ENCODE assay signal across 8 cellular contexts in genomic region chr13:39037410-39037879, GRCh38. TPM values are rescaled to one million over a fixed set of nuclear protein-coding genes. Genes with fewer than 3 reads are reported as not detected.
DNase-seq lines count a peak whose midpoint lies in the region; ATAC-seq, FAIRE-seq and TF ChIP-seq lines count a peak whose summit lies in the region.

No MANE protein-coding gene starts in this region.

- H3K4me3 ChIP-seq in bronchial epithelial cell (ENCODE audit: low read depth, low read length) (peak overlapping the region; percentile 91), mucosa of descending colon (peak overlapping the region; percentile 81)

- H3K4me1 ChIP-seq in mucosa of descending colon (ENCODE audit: low read depth): peaks cover 21% of the 10 kb centered on the region

- H3K9me3 ChIP-seq in mucosa of descending colon: no peaks in the 10 kb centered on the region

- no peaks in the 10 kb centered on the region for H3K27me3 ChIP-seq in bronchial epithelial cell (ENCODE audit: control insufficient read depth, insufficient read depth, low read length)

- H3K36me3 ChIP-seq in bronchial epithelial cell (ENCODE audit: control insufficient read depth, insufficient read depth, low read length) (no peaks in the 10 kb centered on the region), mucosa of descending colon (ENCODE audit: low read depth) (no peaks in the 10 kb centered on the region)

- ATAC-seq in GM21529 (IDR thresholded peaks at IDR 0.05; ENCODE audit: unreplicated experiment) (peak; percentile 28), mucosa of descending colon (peak; percentile 70), HG03520 (IDR thresholded peaks at IDR 0.05; ENCODE audit: unreplicated experiment) (no peak)

- TF ChIP-seq CTCF in bronchial epithelial cell (IDR thresholded peaks at IDR 0.05; ENCODE audit: insufficient read depth, low read length, severe bottlenecking) (peak; percentile 26), mucosa of descending colon (IDR thresholded peaks at IDR 0.05) (no peak)

- peak; percentile 25 for DNase-seq in ELR (ENCODE audit: low read depth)
- DNase-seq in NCI-H128 (lab: John Stamatoyannopoulos, UW; ENCODE audit: unreplicated experiment): peak; percentile 69
- DNase-seq in bronchial epithelial cell (ENCODE audit: low read depth): no peak
- no peak for DNase-seq in mucosa of descending colon
- no peak for DNase-seq in globus pallidus (ENCODE audit: low spot score)
- DNase-seq in mesenteric fat pad (ENCODE audit: low spot score): no peak

- intact Hi-C loops in mucosa of descending colon (cut with DNase I, micrococcal nuclease): no loop called here

- no peak for FAIRE-seq in bronchial epithelial cell (lab: Jason Lieb, UNC)

RNA-seq across cellular contexts. Expression of gene PROSER1, which starts 0.4 kb away (rescaled TPM):
- total RNA-seq in bronchial epithelial cell: 9.5 and 14.8 TPM in 2 replicates
- 10 to 100 TPM; 37.4 to 45.0 (median 43.3) TPM for total RNA-seq in mucosa of descending colon
- 21.0 TPM for total RNA-seq in mesenteric fat pad

RNA-seq across cellular contexts. Expression of gene NHLRC3, which starts 0.8 kb away (rescaled TPM):
- total RNA-seq in bronchial epithelial cell (9.0 and 10.0 TPM in 2 replicates), mucosa of descending colon (10 to 100 TPM; 20.9 to 37.0 (median 33.5) TPM), mesenteric fat pad (27.5 TPM)

RNA-seq across cellular contexts. Expression of gene STOML3, which starts 46.8 kb away (rescaled TPM):
- total RNA-seq in bronchial epithelial cell: not detected in 2 replicates
- total RNA-seq in mucosa of descending colon: under 1 TPM in 1 of 3 donors, not detected in 2; 0.52 TPM
- total RNA-seq in mesenteric fat pad: not detected

Comparison
In these comparisons a context has a peak if more than half of its experiments do, and no peak if none do; other contexts are left out.
1. DNase-seq: peak in ELR (single experiment) and NCI-H128 (single experiment); none in bronchial epithelial cell (single experiment), mucosa of descending colon (0 of 3), globus pallidus (single experiment) and mesenteric fat pad (single experiment).